In genomic region chr7:7422641-7423040, GRCh38 we compare ENCODE assay signal across 5 cellular contexts.
"Had no signal": no experiment of that assay in that cellular context is flagged by ENCODE, and none has a peak within 500 bp of the region (broad histone marks: within the 10 kb centered on the region; RNA-seq: fewer than 3 reads in every experiment).

No MANE protein-coding gene starts in this region.

- H3K4me3 ChIP-seq: GM23338, K562 had no signal

- DNase-seq: H9, HCEC 1CT, IMR-90 had no signal

- ATAC-seq: GM23338, K562 had no signal
